15 cellular contexts compared by ENCODE assay signal in genomic region chr12:130572553-130572952, GRCh38.
"Had no signal": no experiment of that assay in that cellular context is flagged by ENCODE, and none has a peak within 500 bp of the region (broad histone marks: within the 10 kb centered on the region; RNA-seq: fewer than 3 reads in every experiment).

No MANE protein-coding gene starts in this region.

- H3K4me1 ChIP-seq: colonic mucosa, heart left ventricle, left lung, stomach, vagina had no signal

- H3K4me3 ChIP-seq: colonic mucosa, heart left ventricle, left lung, stomach, vagina had no signal

- H3K27me3 Mint-ChIP-seq: activated CD4-positive, alpha-beta T cell treated with anti-CD3 and anti-CD28 coated beads, Interleukin-2, amount 10 ng/mL, durations not matched to agents 24 days and 14 days; memory B cell had no signal

- H3K9me3 Mint-ChIP-seq: activated CD4-positive, alpha-beta T cell treated with anti-CD3 and anti-CD28 coated beads, Interleukin-2, amount 10 ng/mL, durations not matched to agents 24 days and 14 days; activated T-helper 1 cell treated with anti-CD3 and anti-CD28 coated beads, Interleukin-12 subunit alpha, Interleukin-12 subunit beta, Interleukin-2, Interleukin-4 antibody, amounts not matched to agents 30 ng/mL and 10 ng/mL and 1 ng/mL, durations not matched to agents 14 hours and 24 hours and 36 hours; WTC11 had no signal

- H3K36me3 Mint-ChIP-seq: memory B cell, WTC11 had no signal

- H3K9me3 ChIP-seq: colonic mucosa, heart left ventricle, left lung, vagina had no signal

- H3K4me1 Mint-ChIP-seq: activated CD4-positive, alpha-beta T cell treated with anti-CD3 and anti-CD28 coated beads, Interleukin-2, amount 10 ng/mL, durations not matched to agents 24 days and 14 days; memory B cell; WTC11 had no signal

- DNase-seq: activated CD4-positive, alpha-beta T cell treated with anti-CD3 and anti-CD28 coated beads, Interleukin-2, amount 10 ng/mL, durations not matched to agents 24 days and 14 days; activated naive CD4-positive, alpha-beta T cell; colonic mucosa; effector CD4-positive, alpha-beta T cell; foreskin melanocyte; heart left ventricle; islet precursor cell; left lung; stimulated activated CD4-positive, alpha-beta T cell treated with anti-CD3 and anti-CD28 coated beads, Interleukin-4, amount 100 ng/mL, for 4 hours; stomach had no signal

- ATAC-seq: heart left ventricle, left lung, WTC11 had no signal

- H3K27ac Mint-ChIP-seq: activated CD4-positive, alpha-beta T cell treated with anti-CD3 and anti-CD28 coated beads, Interleukin-2, amount 10 ng/mL, durations not matched to agents 24 days and 14 days; activated T-helper 1 cell treated with anti-CD3 and anti-CD28 coated beads, Interleukin-12 subunit alpha, Interleukin-12 subunit beta, Interleukin-2, Interleukin-4 antibody, amounts not matched to agents 30 ng/mL and 10 ng/mL and 1 ng/mL, durations not matched to agents 14 hours and 24 hours and 36 hours; memory B cell; WTC11 had no signal

- H3K36me3 ChIP-seq: colonic mucosa, heart left ventricle, left lung, stomach, vagina had no signal

- H3K4me3 Mint-ChIP-seq: activated CD4-positive, alpha-beta T cell treated with anti-CD3 and anti-CD28 coated beads, Interleukin-2, amount 10 ng/mL, durations not matched to agents 24 days and 14 days; activated T-helper 1 cell treated with anti-CD3 and anti-CD28 coated beads, Interleukin-12 subunit alpha, Interleukin-12 subunit beta, Interleukin-2, Interleukin-4 antibody, amounts not matched to agents 30 ng/mL and 10 ng/mL and 1 ng/mL, durations not matched to agents 14 hours and 24 hours and 36 hours; memory B cell; nephron; WTC11 had no signal

- H3K27me3 ChIP-seq: colonic mucosa, heart left ventricle, left lung, vagina had no signal

- H3K27ac ChIP-seq: colonic mucosa, heart left ventricle, left lung, stomach, vagina had no signal
